Comparison of ENCODE assay signal across 13 cellular contexts in genomic region chr2:216624251-216624650, GRCh38. TPM values are rescaled to one million over a fixed set of nuclear protein-coding genes. Genes with fewer than 3 reads are reported as not detected.
DNase-seq lines count a peak whose midpoint lies in the region; ATAC-seq lines count a peak whose summit lies in the region.
"Had no signal": no experiment of that assay in that cellular context is flagged by ENCODE, and none has a peak within 500 bp of the region (broad histone marks: within the 10 kb centered on the region; RNA-seq: fewer than 3 reads in every experiment).

No MANE protein-coding gene starts in this region.

- no CpG with 5 or more reads among the region's 2 CpGs for WGBS in trophoblast cell (ENCODE audit: extremely low coverage, insufficient coverage, insufficient read length)

- no peak overlapping the region for H3K4me2 ChIP-seq in trophoblast cell (ENCODE audit: low read length)
- H3K4me2 ChIP-seq: A549 had no signal

- no peak overlapping the region for H3K23ac ChIP-seq in trophoblast cell (ENCODE audit: low read length)

- no peaks in the 10 kb centered on the region for H3K79me2 ChIP-seq in trophoblast cell (ENCODE audit: control insufficient read depth, insufficient read depth, low read length, poor library complexity)

- H3K36me3 ChIP-seq in trophoblast cell (ENCODE audit: control insufficient read depth in 1 of 2, insufficient read depth in 2 of 2, low read length in 2 of 2), result no peaks in the 10 kb centered on the region

- H4K12ac ChIP-seq in trophoblast cell (ENCODE audit: low read depth, low read length), result no peak overlapping the region

- H3K4me3 ChIP-seq in trophoblast cell (ENCODE audit: low read depth, low read length), result no peak overlapping the region
- H3K4me3 ChIP-seq: A549, GM23248 had no signal

- peaks cover 7% of the 10 kb centered on the region for H3K27me3 Mint-ChIP-seq in activated T-helper 17 cell treated with anti-CD3 and anti-CD28 coated beads, Interleukin-2, amount 50 U/mL, for 72 hours

- no peak overlapping the region for H2BK12ac ChIP-seq in trophoblast cell (ENCODE audit: low read length)

- no peak overlapping the region for H2AFZ ChIP-seq in trophoblast cell (ENCODE audit: insufficient read depth, low read length, poor library complexity)
- H2AFZ ChIP-seq: GM23248 had no signal

- H3K9me3 ChIP-seq in trophoblast cell (ENCODE audit: insufficient read depth, low read depth, low read length), result no peaks in the 10 kb centered on the region
- H3K9me3 ChIP-seq: A549 had no signal

- H4K8ac ChIP-seq in trophoblast cell (ENCODE audit: low read depth, low read length), result no peak overlapping the region

- H3K14ac ChIP-seq in trophoblast cell (ENCODE audit: low read length), result no peak overlapping the region

- H3K9ac ChIP-seq in trophoblast cell (ENCODE audit: low read length), result no peak overlapping the region
- H3K9ac ChIP-seq: GM23248 had no signal

- H3K27ac Mint-ChIP-seq in activated T-helper 17 cell treated with anti-CD3 and anti-CD28 coated beads, Interleukin-2, amount 50 U/mL, for 72 hours, result no peak overlapping the region

- H3K79me1 ChIP-seq in trophoblast cell (ENCODE audit: low read length), result no peaks in the 10 kb centered on the region

- no peaks in the 10 kb centered on the region for H3K9me3 Mint-ChIP-seq in activated T-helper 17 cell treated with anti-CD3 and anti-CD28 coated beads, Interleukin-2, amount 50 U/mL, for 72 hours

- peak; percentile 19 for ATAC-seq in activated T-helper 17 cell treated with anti-CD3 and anti-CD28 coated beads, Interleukin-2, amount 50 U/mL, for 72 hours (replicated peaks)
- no peak for ATAC-seq in left lobe of liver
- ATAC-seq: A549, HCT116, HepG2 had no signal

- no peak overlapping the region for H2BK120ac ChIP-seq in trophoblast cell (ENCODE audit: insufficient read depth, low read length, poor library complexity)

- no peaks in the 10 kb centered on the region for H3K27me3 ChIP-seq in trophoblast cell (ENCODE audit: insufficient read depth, low read length)

- H3K4me1 ChIP-seq in trophoblast cell (ENCODE audit: control insufficient read depth in 1 of 2, insufficient read depth in 2 of 2, low read length in 2 of 2), result peaks cover 4 to 14% of the 10 kb centered on the region in 2 experiments
- H3K4me1 ChIP-seq: A549 had no signal

- no peak overlapping the region for H3K4me3 Mint-ChIP-seq in activated T-helper 17 cell treated with anti-CD3 and anti-CD28 coated beads, Interleukin-2, amount 50 U/mL, for 72 hours

- no peak overlapping the region for H4K91ac ChIP-seq in trophoblast cell (ENCODE audit: low read depth, low read length)

- H3K18ac ChIP-seq in trophoblast cell (ENCODE audit: low read length), result no peak overlapping the region

- no peak overlapping the region for H2BK5ac ChIP-seq in trophoblast cell (ENCODE audit: low read depth, low read length, poor library complexity)

- H3K36me3 Mint-ChIP-seq in activated T-helper 17 cell treated with anti-CD3 and anti-CD28 coated beads, Interleukin-2, amount 50 U/mL, for 72 hours (ENCODE audit: low read depth), result no peaks in the 10 kb centered on the region

- DNase-seq in M059J (ENCODE audit: low read depth) (peak; percentile 53), trophoblast cell (peak; percentile 28 to 55), NCI-H2107 (lab: John Stamatoyannopoulos, UW) (no peak), left lobe of liver (ENCODE audit: low spot score) (no peak), AG08395 (ENCODE audit: low spot score) (no peak)
- DNase-seq: Calu3, DMS79 treated with DMSO at 0.1 percent for 48 hours, GF-D8, GM23248 had no signal

- no peak overlapping the region for H3K4ac ChIP-seq in trophoblast cell (ENCODE audit: low read depth, low read length)

- H3K4me1 Mint-ChIP-seq in activated T-helper 17 cell treated with anti-CD3 and anti-CD28 coated beads, Interleukin-2, amount 50 U/mL, for 72 hours, result no peaks in the 10 kb centered on the region

- no peak overlapping the region for H2AK5ac ChIP-seq in trophoblast cell (ENCODE audit: low read length)

- H3K27ac ChIP-seq in trophoblast cell (ENCODE audit: low read depth, low read length), result no peak overlapping the region
- H3K27ac ChIP-seq: A549, GM23248 had no signal

RNA-seq across cellular contexts. Expression of gene IGFBP2, which starts 9.0 kb away (rescaled TPM):
- total RNA-seq in M059J (2014; rRNA removed; shearing (Covaris generic)), result 7.6 and 12.6 TPM in 2 replicates
- under 1 TPM in 1 of 2 donors, not detected in 1; 0.32 TPM for total RNA-seq in activated T-helper 17 cell treated with anti-CD3 and anti-CD28 coated beads, Interleukin-2, amount 50 U/mL, for 72 hours
- 654 and 672 TPM in 2 replicates for polyA plus RNA-seq in trophoblast cell (2013)
- total RNA-seq in left lobe of liver, result 404 TPM

Comparison
In these comparisons a context has a peak if more than half of its experiments do, and no peak if none do; other contexts are left out.
1. DNase-seq: peak in M059J (single experiment) and trophoblast cell (2 of 2); none in NCI-H2107 (single experiment), left lobe of liver (single experiment) and AG08395 (single experiment).
2. RNA of gene IGFBP2, which starts 9.0 kb away (total RNA-seq): 404 TPM in left lobe of liver (single experiment); 7.6 to 12.6 TPM in M059J and 0.32 TPM in activated T-helper 17 cell treated with anti-CD3 and anti-CD28 coated beads, Interleukin-2, amount 50 U/mL, for 72 hours; every median in the first group is over 10 times any median in the second.